Comparison of ENCODE assay signal across 1 cellular context in genomic region chr1:203794764-203795381, GRCh38.
TF ChIP-seq lines count a peak whose summit lies in the region.

No MANE protein-coding gene starts in this region.

TF ChIP-seq in GM12878, 131 proteins besides CTCF, POLR2A, EP300 and RAD21:
- TF ChIP-seq SKIL (IDR thresholded peaks at IDR 0.05; ENCODE audit: low read depth, poor library complexity, severe bottlenecking) (peak; percentile 54), ZBTB40 (IDR thresholded peaks at IDR 0.05; ENCODE audit: borderline replicate concordance) (no peak)
